Comparison of ENCODE assay signal across 8 cellular contexts in genomic region chr19:12090807-12091206, GRCh38. TPM values are rescaled to one million over a fixed set of nuclear protein-coding genes. Genes with fewer than 3 reads are reported as not detected.
DNase-seq lines count a peak whose midpoint lies in the region; ATAC-seq and TF ChIP-seq lines count a peak whose summit lies in the region.

No MANE protein-coding gene starts in this region.

- H3K4me1 ChIP-seq in DOHH2 (ENCODE audit: control insufficient read depth, low read length) (no peaks in the 10 kb centered on the region), lower lobe of right lung (peaks cover 12% of the 10 kb centered on the region)

- ATAC-seq in lower lobe of right lung (peak; percentile 78 to 82), GM18868 (IDR thresholded peaks at IDR 0.05; ENCODE audit: unreplicated experiment) (no peak), HG02571 (IDR thresholded peaks at IDR 0.05; ENCODE audit: unreplicated experiment) (no peak)

- peak; percentile 79 for TF ChIP-seq CTCF in DOHH2 (IDR thresholded peaks at IDR 0.05; ENCODE audit: low read depth, low read length, poor library complexity, severe bottlenecking)
- TF ChIP-seq CTCF in NB4 (IDR thresholded peaks at IDR 0.05; ENCODE audit: low read depth, low read length): peak; percentile 76
- peak; percentile 73 for TF ChIP-seq CTCF in lower lobe of right lung (IDR thresholded peaks at IDR 0.05)

- H3K27me3 ChIP-seq in DOHH2 (ENCODE audit: control insufficient read depth, low read length) (no peaks in the 10 kb centered on the region), lower lobe of right lung (ENCODE audit: low read depth) (no peaks in the 10 kb centered on the region)

- DNase-seq in NB4 (ENCODE audit: low read depth): peak; percentile 89
- DNase-seq in activated CD4-positive, alpha-beta T cell treated with anti-CD3 and anti-CD28 coated beads for 4 hours: peak; percentile 39 to 50
- peak; percentile 70 for DNase-seq in dermis blood vessel endothelial cell
- peak; percentile 71 for DNase-seq in lower lobe of right lung
- peak; percentile 40 for DNase-seq in stimulated activated CD8-positive, alpha-beta memory T cell treated with anti-CD3 and anti-CD28 coated beads, Interleukin-15, amount 100 ng/mL, for 24 hours (ENCODE audit: low read depth)

- H3K9me3 ChIP-seq in DOHH2 (ENCODE audit: control insufficient read depth, insufficient read depth, low read length) (no peaks in the 10 kb centered on the region), lower lobe of right lung (no peaks in the 10 kb centered on the region)

- no peaks in the 10 kb centered on the region for H3K9me2 ChIP-seq in DOHH2 (replicated peaks; ENCODE audit: control insufficient read depth, low read length)

- no peak overlapping the region for H3K4me2 ChIP-seq in DOHH2 (ENCODE audit: low read length)

- H3F3A ChIP-seq in DOHH2 (ENCODE audit: control insufficient read depth, insufficient read depth): no peaks in the 10 kb centered on the region

- intact Hi-C loops in lower lobe of right lung (cut with DNase I): no loop called here

- H4K20me1 ChIP-seq in DOHH2 (ENCODE audit: control insufficient read depth, insufficient read depth, low read depth, low read length): no peaks in the 10 kb centered on the region

- no peaks in the 10 kb centered on the region for H3K79me2 ChIP-seq in DOHH2 (ENCODE audit: control insufficient read depth, low read length)

- H3K4me3 ChIP-seq in DOHH2 (ENCODE audit: low read length) (no peak overlapping the region), NB4 (ENCODE audit: low read depth, low read length) (no peak overlapping the region), lower lobe of right lung (no peak overlapping the region)

- H3K36me3 ChIP-seq in DOHH2 (ENCODE audit: control insufficient read depth, low read length): no peaks in the 10 kb centered on the region
- H3K36me3 ChIP-seq in lower lobe of right lung: no peaks in the 10 kb centered on the region

- no peak for TF ChIP-seq POLR2A in NB4 (IDR thresholded peaks at IDR 0.05; ENCODE audit: extremely low read depth, insufficient read length)

- H3K27ac ChIP-seq in DOHH2 (ENCODE audit: low read depth, low read length) (no peak overlapping the region), lower lobe of right lung (no peak overlapping the region)

RNA-seq across cellular contexts. Expression of gene ZNF844, which starts 26.3 kb away (rescaled TPM):
- total RNA-seq in dermis blood vessel endothelial cell (5.4 and 5.7 TPM in 2 replicates), lower lobe of right lung (11.7 TPM)

RNA-seq across cellular contexts. Expression of gene ZNF878, which starts 38.0 kb away (rescaled TPM):
- total RNA-seq in dermis blood vessel endothelial cell (0.17 and 0.70 TPM in 2 replicates), lower lobe of right lung (0.35 TPM)

RNA-seq across cellular contexts. Expression of gene ZNF20, which starts 49.3 kb away (rescaled TPM):
- total RNA-seq in dermis blood vessel endothelial cell (4.0 and 4.8 TPM in 2 replicates), lower lobe of right lung (6.6 TPM)

RNA-seq across cellular contexts. Expression of gene ZNF433, which starts 55.3 kb away (rescaled TPM):
- 2.0 and 2.6 TPM in 2 replicates for total RNA-seq in dermis blood vessel endothelial cell
- total RNA-seq in lower lobe of right lung: 5.1 TPM

Comparison
In these comparisons a context has a peak if more than half of its experiments do, and no peak if none do; other contexts are left out.
1. ATAC-seq: peak in lower lobe of right lung (2 of 2); none in GM18868 (single experiment) and HG02571 (single experiment).
2. Peak in every context shown above with its lines, with median percentiles within 50 percentile points of each other: CTCF ChIP-seq and DNase-seq.